Comparison of ENCODE assay signal across 12 cellular contexts in the genomic region with DNA sequence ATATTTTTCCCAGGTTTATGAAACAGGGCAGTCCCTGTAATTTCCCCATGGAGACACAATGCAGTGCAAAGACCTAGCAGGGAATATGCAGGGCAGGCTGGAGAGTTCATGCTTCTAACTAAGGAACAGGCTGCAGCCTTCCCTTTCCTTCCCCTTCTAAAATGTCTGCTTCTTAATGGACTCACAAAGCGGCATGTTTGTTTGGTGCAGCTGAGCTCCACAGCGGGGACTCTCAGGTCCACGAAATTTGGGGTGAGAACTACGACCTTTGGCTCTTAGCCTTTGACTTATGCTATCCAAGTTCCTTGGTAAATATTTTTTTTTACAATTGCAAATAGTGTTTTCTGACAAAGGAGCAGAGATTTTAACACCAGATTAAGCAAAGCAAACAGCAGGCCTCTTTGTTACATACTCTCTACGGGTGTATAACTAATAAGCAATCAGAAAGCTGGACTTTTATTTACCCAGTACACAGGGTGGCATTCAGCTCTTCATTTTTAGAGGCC.
DNase-seq lines count a peak whose midpoint lies in the region; ATAC-seq, FAIRE-seq and TF ChIP-seq lines count a peak whose summit lies in the region.
"Had no signal": no experiment of that assay in that cellular context is flagged by ENCODE, and none has a peak within 500 bp of the region (broad histone marks: within the 10 kb centered on the region; RNA-seq: fewer than 3 reads in every experiment).

No MANE protein-coding gene starts in this region.

- no peaks in the 10 kb centered on the region for H3K36me3 ChIP-seq in neural progenitor cell
- no peaks in the 10 kb centered on the region for H3K36me3 ChIP-seq in mesendoderm (ENCODE audit: control insufficient read depth, insufficient read depth, low read length)
- H3K36me3 ChIP-seq: SJCRH30 had no signal

- TF ChIP-seq RAD21 in A549 (conservative IDR thresholded peaks at IDR 0.05 in 1 of 2, IDR thresholded peaks at IDR 0.05 in 1 of 2): no peak

- no peak overlapping the region for H2BK120ac ChIP-seq in mesendoderm (ENCODE audit: low read depth, low read length)

- TF ChIP-seq EP300 in A549 (IDR thresholded peaks at IDR 0.05): no peak

- no peak overlapping the region for H2BK5ac ChIP-seq in mesendoderm (ENCODE audit: low read length)

- CTCF ChIA-PET in A549 (lab: Yijun Ruan, JAX): interaction anchor here (1.0 to 1.3 kb wide), 3 partner anchors 97 to 347 kb away, joined by 3 to 4 read pairs (median 3); no protein-coding TSS in a partner anchor

- H3K23ac ChIP-seq in mesendoderm (ENCODE audit: low read length): no peak overlapping the region

- no peak overlapping the region for H3K18ac ChIP-seq in mesendoderm (ENCODE audit: low read length)

- no peak for TF ChIP-seq POLR2A in A549 (IDR thresholded peaks at IDR 0.05; ENCODE audit: low read length)

- H3K4me1 Mint-ChIP-seq in IgD-negative memory B cell (peaks cover 33 to 49% (median 38%) of the 10 kb centered on the region in 3 donors), neural progenitor cell (peaks cover 61% of the 10 kb centered on the region)
- peaks cover 13 to 19% of the 10 kb centered on the region in 2 donors for H3K4me1 Mint-ChIP-seq in effector memory CD8-positive, alpha-beta T cell (ENCODE audit: low read depth in 2 of 2)

- H2BK15ac ChIP-seq in mesendoderm (replicated peaks; ENCODE audit: low read depth): no peak overlapping the region

- H2AK5ac ChIP-seq in mesendoderm (ENCODE audit: low read length): no peak overlapping the region

- H3K4me1 ChIP-seq in A549 (peaks cover 79% of the 10 kb centered on the region), neural progenitor cell (peaks cover 64% of the 10 kb centered on the region), mesendoderm (ENCODE audit: control insufficient read depth, low read depth, low read length) (no peaks in the 10 kb centered on the region)

- H3K27ac ChIP-seq in A549 (peak overlapping the region; percentile 85 to 100), neural progenitor cell (peak overlapping the region; percentile 59), mesendoderm (ENCODE audit: low read depth, low read length) (no peak overlapping the region)
- H3K27ac ChIP-seq: SJCRH30 had no signal

- H3K9me3 Mint-ChIP-seq in IgD-negative memory B cell (no peaks in the 10 kb centered on the region), neural progenitor cell (no peaks in the 10 kb centered on the region)
- no peaks in the 10 kb centered on the region for H3K9me3 Mint-ChIP-seq in effector memory CD8-positive, alpha-beta T cell
- H3K9me3 Mint-ChIP-seq: activated CD4-positive, alpha-beta memory T cell treated with anti-CD3 and anti-CD28 coated beads for 36 hours had no signal

- no peaks in the 10 kb centered on the region for H3K27me3 Mint-ChIP-seq in IgD-negative memory B cell
- no peaks in the 10 kb centered on the region for H3K27me3 Mint-ChIP-seq in effector memory CD8-positive, alpha-beta T cell
- H3K27me3 Mint-ChIP-seq in neural progenitor cell (ENCODE audit: insufficient read depth, low read depth): peaks cover 7% of the 10 kb centered on the region
- H3K27me3 Mint-ChIP-seq: activated CD4-positive, alpha-beta memory T cell treated with anti-CD3 and anti-CD28 coated beads for 36 hours; memory B cell had no signal

- H3K4me3 ChIP-seq in A549: no peak overlapping the region
- no peak overlapping the region for H3K4me3 ChIP-seq in neural progenitor cell
- H3K4me3 ChIP-seq in mesendoderm (ENCODE audit: low read length): no peak overlapping the region
- H3K4me3 ChIP-seq: SJCRH30 had no signal

- H3K4me2 ChIP-seq in A549 (peak overlapping the region; percentile 19), neural progenitor cell (peak overlapping the region; percentile 42), mesendoderm (ENCODE audit: low read length) (no peak overlapping the region)

- H4K5ac ChIP-seq in mesendoderm (ENCODE audit: low read length): no peak overlapping the region

- peak in 1 of 2 experiments; percentile 27; a peak in 3 of 6 replicates for ATAC-seq in A549
- no peak for ATAC-seq in effector memory CD8-positive, alpha-beta T cell (replicated peaks)

- no peak for DNase-seq in A549 (ENCODE audit: low read depth in 1 of 2, low spot score in 1 of 2)
- no peak for DNase-seq in effector memory CD8-positive, alpha-beta T cell
- no peak for DNase-seq in neural progenitor cell (ENCODE audit: low spot score)
- DNase-seq in mesendoderm: no peak
- DNase-seq in nucleus accumbens (lab: John Stamatoyannopoulos, UW): no peak
- DNase-seq in kidney glomerular epithelial cell (lab: John Stamatoyannopoulos, UW): no peak
- no peak for DNase-seq in iPS-NIHi7 (ENCODE audit: extremely low spot score)
- DNase-seq: posterior cingulate gyrus, SJCRH30 had no signal

- WGBS in A549 (ENCODE audit: missing lambda C conversion rate): 31% methylated on average over 5 of the region's 5 CpGs
- no CpG with 5 or more reads among the region's 5 CpGs for WGBS in mesendoderm (ENCODE audit: extremely low coverage, insufficient coverage, low lambda C conversion rate)

- H2AFZ ChIP-seq in neural progenitor cell (replicated peaks): no peak overlapping the region

- H4K8ac ChIP-seq in mesendoderm (ENCODE audit: low read depth, low read length): no peak overlapping the region

- H3K79me2 ChIP-seq in neural progenitor cell (ENCODE audit: low read depth) (no peaks in the 10 kb centered on the region), mesendoderm (ENCODE audit: control insufficient read depth, insufficient read depth, low read length) (no peaks in the 10 kb centered on the region)

- H3K27me3 ChIP-seq in neural progenitor cell (no peaks in the 10 kb centered on the region), mesendoderm (ENCODE audit: insufficient read depth, low read length, poor library complexity) (no peaks in the 10 kb centered on the region)
- H3K27me3 ChIP-seq: SJCRH30 had no signal

- no peak overlapping the region for H3K56ac ChIP-seq in mesendoderm (ENCODE audit: low read length)

- H3K9ac ChIP-seq in neural progenitor cell (no peak overlapping the region), mesendoderm (ENCODE audit: low read length) (no peak overlapping the region)

- H3K4me3 Mint-ChIP-seq in IgD-negative memory B cell (peak overlapping the region in 1 of 4 donors; percentile 83), neural progenitor cell (no peak overlapping the region)
- H3K4me3 Mint-ChIP-seq in effector memory CD8-positive, alpha-beta T cell: no peak overlapping the region
- H3K4me3 Mint-ChIP-seq: activated CD4-positive, alpha-beta memory T cell treated with anti-CD3 and anti-CD28 coated beads for 36 hours; memory B cell had no signal

- H3K4ac ChIP-seq in mesendoderm (ENCODE audit: low read depth, low read length): no peak overlapping the region

- H3K9me3 ChIP-seq in A549 (no peaks in the 10 kb centered on the region), neural progenitor cell (ENCODE audit: low read depth) (no peaks in the 10 kb centered on the region)
- H3K9me3 ChIP-seq: SJCRH30 had no signal

- FAIRE-seq in A549 (lab: Jason Lieb, UNC): no peak

- peaks cover 10% of the 10 kb centered on the region for H3K36me3 Mint-ChIP-seq in IgD-negative memory B cell
- H3K36me3 Mint-ChIP-seq in effector memory CD8-positive, alpha-beta T cell (ENCODE audit: insufficient read depth): no peaks in the 10 kb centered on the region
- peaks cover 1% of the 10 kb centered on the region for H3K36me3 Mint-ChIP-seq in neural progenitor cell
- H3K36me3 Mint-ChIP-seq: activated CD4-positive, alpha-beta memory T cell treated with anti-CD3 and anti-CD28 coated beads for 36 hours had no signal

- no peaks in the 10 kb centered on the region for H3K79me1 ChIP-seq in mesendoderm (ENCODE audit: low read length)

- no peaks in the 10 kb centered on the region for H4K20me1 ChIP-seq in neural progenitor cell (ENCODE audit: low read depth)

- no peak for TF ChIP-seq CTCF in A549 (IDR thresholded peaks at IDR 0.05)
- TF ChIP-seq CTCF in neural progenitor cell (IDR thresholded peaks at IDR 0.05): no peak

- peak overlapping the region in 2 of 3 donors; percentile 19 to 97 for H3K27ac Mint-ChIP-seq in IgD-negative memory B cell
- H3K27ac Mint-ChIP-seq in effector memory CD8-positive, alpha-beta T cell: peak overlapping the region; percentile 69 to 81
- H3K27ac Mint-ChIP-seq in neural progenitor cell: peak overlapping the region; percentile 24
- H3K27ac Mint-ChIP-seq: activated CD4-positive, alpha-beta memory T cell treated with anti-CD3 and anti-CD28 coated beads for 36 hours had no signal

- H3F3A ChIP-seq in neural progenitor cell (ENCODE audit: low read depth): peaks cover 58% of the 10 kb centered on the region

- POLR2A ChIA-PET in A549 (lab: Yijun Ruan, JAX): interaction anchor here (1.8 kb wide), 1 partner anchor 10 kb away, joined by 5 read pairs; no protein-coding TSS in a partner anchor

TF ChIP-seq in A549, 52 proteins besides CTCF, POLR2A, EP300 and RAD21 (continues in another document):
- TF ChIP-seq, protein P1, sequence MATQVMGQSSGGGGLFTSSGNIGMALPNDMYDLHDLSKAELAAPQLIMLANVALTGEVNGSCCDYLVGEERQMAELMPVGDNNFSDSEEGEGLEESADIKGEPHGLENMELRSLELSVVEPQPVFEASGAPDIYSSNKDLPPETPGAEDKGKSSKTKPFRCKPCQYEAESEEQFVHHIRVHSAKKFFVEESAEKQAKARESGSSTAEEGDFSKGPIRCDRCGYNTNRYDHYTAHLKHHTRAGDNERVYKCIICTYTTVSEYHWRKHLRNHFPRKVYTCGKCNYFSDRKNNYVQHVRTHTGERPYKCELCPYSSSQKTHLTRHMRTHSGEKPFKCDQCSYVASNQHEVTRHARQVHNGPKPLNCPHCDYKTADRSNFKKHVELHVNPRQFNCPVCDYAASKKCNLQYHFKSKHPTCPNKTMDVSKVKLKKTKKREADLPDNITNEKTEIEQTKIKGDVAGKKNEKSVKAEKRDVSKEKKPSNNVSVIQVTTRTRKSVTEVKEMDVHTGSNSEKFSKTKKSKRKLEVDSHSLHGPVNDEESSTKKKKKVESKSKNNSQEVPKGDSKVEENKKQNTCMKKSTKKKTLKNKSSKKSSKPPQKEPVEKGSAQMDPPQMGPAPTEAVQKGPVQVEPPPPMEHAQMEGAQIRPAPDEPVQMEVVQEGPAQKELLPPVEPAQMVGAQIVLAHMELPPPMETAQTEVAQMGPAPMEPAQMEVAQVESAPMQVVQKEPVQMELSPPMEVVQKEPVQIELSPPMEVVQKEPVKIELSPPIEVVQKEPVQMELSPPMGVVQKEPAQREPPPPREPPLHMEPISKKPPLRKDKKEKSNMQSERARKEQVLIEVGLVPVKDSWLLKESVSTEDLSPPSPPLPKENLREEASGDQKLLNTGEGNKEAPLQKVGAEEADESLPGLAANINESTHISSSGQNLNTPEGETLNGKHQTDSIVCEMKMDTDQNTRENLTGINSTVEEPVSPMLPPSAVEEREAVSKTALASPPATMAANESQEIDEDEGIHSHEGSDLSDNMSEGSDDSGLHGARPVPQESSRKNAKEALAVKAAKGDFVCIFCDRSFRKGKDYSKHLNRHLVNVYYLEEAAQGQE (IDR thresholded peaks at IDR 0.05): 0 out of 2 replicates have a peak, but pooled peaks have one; percentile 6

Comparison
In these comparisons a context has a peak if more than half of its experiments do, and no peak if none do; other contexts are left out.
1. H3K27ac Mint-ChIP-seq: peak in every context shown above with its lines; median percentile 75 in effector memory CD8-positive, alpha-beta T cell; 58 in IgD-negative memory B cell; 24 in neural progenitor cell.